15 cellular contexts compared by ENCODE assay signal in genomic region chr3:14122301-14122700, GRCh38. TPM values are rescaled to one million over a fixed set of nuclear protein-coding genes. Genes with fewer than 3 reads are reported as not detected.
A peak's percentile ranks its signal among the peaks of the same experiment; 100 is the strongest.
DNase-seq lines count a peak whose midpoint lies in the region; ATAC-seq and TF ChIP-seq lines count a peak whose summit lies in the region.
"Had no signal": no experiment of that assay in that cellular context is flagged by ENCODE, and none has a peak within 500 bp of the region (broad histone marks: within the 10 kb centered on the region; RNA-seq: fewer than 3 reads in every experiment).

No MANE protein-coding gene starts in this region.

- peaks cover 21% of the 10 kb centered on the region; the same call in 1 of the 2 replicates for H3K79me2 ChIP-seq in OCI-LY1 (ENCODE audit: insufficient read depth, low read length)
- H3K79me2 ChIP-seq in mammary epithelial cell (ENCODE audit: insufficient read depth, low read length): peaks cover 81% of the 10 kb centered on the region

- H3K4me3 ChIP-seq in OCI-LY1 (ENCODE audit: low read depth, low read length, poor library complexity, severe bottlenecking): peak overlapping the region; percentile 82
- H3K4me3 ChIP-seq in mammary epithelial cell (replicated peaks in 1 of 3; ENCODE audit: insufficient read depth in 1 of 3, low read depth in 2 of 3, low read length in 3 of 3): no peak overlapping the region
- H3K4me3 ChIP-seq in mesenchymal stem cell (ENCODE audit: insufficient read depth in 1 of 2, low read depth in 1 of 2, low read length in 2 of 2): no peak overlapping the region
- H3K4me3 ChIP-seq: coronary artery, upper lobe of right lung had no signal

- H3K18ac ChIP-seq in mesenchymal stem cell (ENCODE audit: low read depth in 1 of 2, low read length in 2 of 2): no peak overlapping the region

- H2BK120ac ChIP-seq in mesenchymal stem cell (ENCODE audit: low read depth, low read length): no peak overlapping the region

- in situ Hi-C loops in mammary epithelial cell (cut with MboI; ENCODE audit: low sequenced_read_pairs in 2 of 2): no loop called here

- peaks cover 40% of the 10 kb centered on the region; the same call in 1 of the 2 replicates for H3K36me3 ChIP-seq in OCI-LY1 (ENCODE audit: insufficient read depth, low read length)
- peaks cover 13% of the 10 kb centered on the region for H3K36me3 ChIP-seq in mammary epithelial cell (ENCODE audit: insufficient read depth, low read length)
- peaks cover 2 to 33% of the 10 kb centered on the region in 2 experiments for H3K36me3 ChIP-seq in mesenchymal stem cell (ENCODE audit: control insufficient read depth in 1 of 2, insufficient read depth in 2 of 2, low read depth in 1 of 2, low read length in 2 of 2)

- H3K4me2 ChIP-seq in OCI-LY1 (ENCODE audit: low read length) (peak overlapping the region; percentile 92), mammary epithelial cell (ENCODE audit: insufficient read depth, low read depth, low read length) (peak overlapping the region; percentile 92), mesenchymal stem cell (ENCODE audit: low read length, poor library complexity, severe bottlenecking) (no peak overlapping the region)

- peaks cover 47% of the 10 kb centered on the region for H3K4me1 Mint-ChIP-seq in activated CD8-positive, alpha-beta memory T cell treated with anti-CD3 and anti-CD28 coated beads, Interleukin-2, amount 10 ng/mL, durations not matched to agents 7 days and 5 days
- peaks cover 19% of the 10 kb centered on the region for H3K4me1 Mint-ChIP-seq in progenitor cell of endocrine pancreas (ENCODE audit: low read depth)

- H3K23ac ChIP-seq in mesenchymal stem cell (ENCODE audit: low read length in 2 of 2): no peak overlapping the region

- WGBS in mammary epithelial cell (ENCODE audit: low coverage, missing lambda C conversion rate): 80% methylated on average over 3 of the region's 3 CpGs
- 97% methylated on average over 3 of the region's 3 CpGs for WGBS in mesenchymal stem cell

- dilution Hi-C loops in mammary epithelial cell (cut with HindIII; ENCODE audit: low sequenced_read_pairs): no loop called here

- H3K4me3 Mint-ChIP-seq in activated CD8-positive, alpha-beta memory T cell treated with anti-CD3 and anti-CD28 coated beads, Interleukin-2, amount 10 ng/mL, durations not matched to agents 7 days and 5 days: peak overlapping the region; percentile 37
- peak overlapping the region; percentile 92 for H3K4me3 Mint-ChIP-seq in progenitor cell of endocrine pancreas (ENCODE audit: low read depth)

- peaks cover 15% of the 10 kb centered on the region for H3K36me3 Mint-ChIP-seq in activated CD8-positive, alpha-beta memory T cell treated with anti-CD3 and anti-CD28 coated beads, Interleukin-2, amount 10 ng/mL, durations not matched to agents 7 days and 5 days
- peaks cover 13% of the 10 kb centered on the region for H3K36me3 Mint-ChIP-seq in progenitor cell of endocrine pancreas (ENCODE audit: insufficient read depth)

- no peak overlapping the region for H3K4ac ChIP-seq in mesenchymal stem cell (ENCODE audit: low read depth in 1 of 2, low read length in 2 of 2)

- H4K91ac ChIP-seq in mesenchymal stem cell (ENCODE audit: low read length): no peak overlapping the region

- H3K4me1 ChIP-seq in OCI-LY1 (ENCODE audit: insufficient read depth, low read length, severe bottlenecking): peaks cover 33% of the 10 kb centered on the region
- H3K4me1 ChIP-seq in mammary epithelial cell (ENCODE audit: insufficient read depth, low read length): peaks cover 27% of the 10 kb centered on the region
- peaks cover 21% of the 10 kb centered on the region for H3K4me1 ChIP-seq in mesenchymal stem cell (ENCODE audit: control insufficient read depth, insufficient read depth, low read depth, low read length)

- intact Hi-C loops in mammary epithelial cell (cut with micrococcal nuclease): loop anchor here (10.0 kb wide), 1 partner anchor 468 kb away; no protein-coding TSS in a partner anchor

- H3K27me3 Mint-ChIP-seq in activated CD8-positive, alpha-beta memory T cell treated with anti-CD3 and anti-CD28 coated beads, Interleukin-2, amount 10 ng/mL, durations not matched to agents 7 days and 5 days: no peaks in the 10 kb centered on the region
- H3K27me3 Mint-ChIP-seq in progenitor cell of endocrine pancreas: no peaks in the 10 kb centered on the region

- H2AFZ ChIP-seq in OCI-LY1 (ENCODE audit: low read length) (no peak overlapping the region), mammary epithelial cell (ENCODE audit: low read depth, low read length) (no peak overlapping the region), mesenchymal stem cell (ENCODE audit: low read depth, low read length) (no peak overlapping the region)

- peaks cover 38% of the 10 kb centered on the region for H3K79me1 ChIP-seq in mesenchymal stem cell (replicated peaks; ENCODE audit: low read length, poor library complexity, severe bottlenecking)

- no peaks in the 10 kb centered on the region for H3F3A ChIP-seq in OCI-LY1 (ENCODE audit: insufficient read depth, low read length)

- no peak overlapping the region for H3K14ac ChIP-seq in mesenchymal stem cell (ENCODE audit: low read length in 2 of 2)

- peak overlapping the region; percentile 89 for H3K27ac Mint-ChIP-seq in activated CD8-positive, alpha-beta memory T cell treated with anti-CD3 and anti-CD28 coated beads, Interleukin-2, amount 10 ng/mL, durations not matched to agents 7 days and 5 days
- H3K27ac Mint-ChIP-seq in progenitor cell of endocrine pancreas: no peak overlapping the region

- peak; percentile 34 for DNase-seq in activated CD8-positive, alpha-beta memory T cell treated with anti-CD3 and anti-CD28 coated beads, Interleukin-2, amount 10 ng/mL, durations not matched to agents 7 days and 5 days
- no peak for DNase-seq in activated CD8-positive, alpha-beta memory T cell treated with anti-CD3 and anti-CD28 coated beads, Interleukin-2, amount 50 U/mL, for 48 hours
- peak; percentile 50 for DNase-seq in mammary epithelial cell
- no peak for DNase-seq in progenitor cell of endocrine pancreas (ENCODE audit: low spot score, unreplicated experiment)
- DNase-seq in DMS53 (lab: John Stamatoyannopoulos, UW): no peak
- no peak for DNase-seq in mesenchymal stem cell
- DNase-seq in NCI-H1417 (lab: John Stamatoyannopoulos, UW): no peak
- DNase-seq: foreskin fibroblast, GDM1, NCI-H1048, SHP77 treated with DMSO at 0.1 percent for 48 hours, small intestine, upper lobe of right lung had no signal

- no peaks in the 10 kb centered on the region for H3K9me3 ChIP-seq in OCI-LY1 (ENCODE audit: low read length)
- no peaks in the 10 kb centered on the region for H3K9me3 ChIP-seq in mammary epithelial cell (replicated peaks; ENCODE audit: insufficient read depth, low read length)
- H3K9me3 ChIP-seq in mesenchymal stem cell (ENCODE audit: control insufficient read depth, low read length): no peaks in the 10 kb centered on the region
- H3K9me3 ChIP-seq: upper lobe of right lung had no signal

- no peaks in the 10 kb centered on the region for H3K9me3 Mint-ChIP-seq in activated CD8-positive, alpha-beta memory T cell treated with anti-CD3 and anti-CD28 coated beads, Interleukin-2, amount 10 ng/mL, durations not matched to agents 7 days and 5 days (ENCODE audit: low read depth)
- no peaks in the 10 kb centered on the region for H3K9me3 Mint-ChIP-seq in progenitor cell of endocrine pancreas (ENCODE audit: low read depth)

- no peak overlapping the region for H2AK5ac ChIP-seq in mesenchymal stem cell (ENCODE audit: low read length, severe bottlenecking)

- no peak overlapping the region for H4K8ac ChIP-seq in mesenchymal stem cell (ENCODE audit: low read length)

- H4K20me1 ChIP-seq in OCI-LY1 (ENCODE audit: insufficient read depth, low read length) (no peaks in the 10 kb centered on the region), mammary epithelial cell (ENCODE audit: insufficient read depth, low read length) (no peaks in the 10 kb centered on the region)

- TF ChIP-seq CTCF in OCI-LY1 (IDR thresholded peaks at IDR 0.05; ENCODE audit: low read length) (no peak), mammary epithelial cell (conservative IDR thresholded peaks at IDR 0.05 in 1 of 2, IDR thresholded peaks at IDR 0.05 in 1 of 2; ENCODE audit: extremely low read depth in 1 of 2, insufficient read depth in 1 of 2, low read depth in 1 of 2, low read length in 2 of 2) (no peak), progenitor cell of endocrine pancreas (IDR thresholded peaks at IDR 0.05; ENCODE audit: unreplicated experiment) (no peak)

- H3K27ac ChIP-seq in OCI-LY1 (ENCODE audit: low read depth, low read length, poor library complexity, severe bottlenecking) (peak overlapping the region; percentile 69), mammary epithelial cell (ENCODE audit: insufficient read depth, low read depth, low read length) (no peak overlapping the region), mesenchymal stem cell (ENCODE audit: low read length, poor library complexity, severe bottlenecking) (no peak overlapping the region)
- H3K27ac ChIP-seq: coronary artery, upper lobe of right lung had no signal

- H3K9ac ChIP-seq in OCI-LY1 (ENCODE audit: low read length) (peak overlapping the region; percentile 93; the same call in 1 of the 2 replicates), mammary epithelial cell (ENCODE audit: insufficient read depth, low read length) (no peak overlapping the region), mesenchymal stem cell (ENCODE audit: low read length) (no peak overlapping the region)

- CTCF ChIA-PET in activated CD8-positive, alpha-beta memory T cell treated with anti-CD3 and anti-CD28 coated beads, Interleukin-2, amount 10 ng/mL, durations not matched to agents 7 days and 5 days (lab: Charles Lee): interaction anchor here (1.1 to 1.5 kb wide), 3 partner anchors 21 to 226 kb away, joined by 3 to 4 read pairs (median 3); no protein-coding TSS in a partner anchor
- CTCF ChIA-PET in mammary epithelial cell (lab: Charles Lee; ENCODE audit: low non-redundant PET): no interaction called here

- no peak overlapping the region for H2BK12ac ChIP-seq in mesenchymal stem cell (ENCODE audit: low read length in 2 of 2)

- no peak overlapping the region for H2BK15ac ChIP-seq in mesenchymal stem cell (ENCODE audit: low read depth, poor library complexity, severe bottlenecking)

- BruUV-seq in mammary epithelial cell (replicated peaks; lab: Mats Ljungman, UMichigan): no TSS peak

- no peak overlapping the region for H2BK5ac ChIP-seq in mesenchymal stem cell (ENCODE audit: low read depth, low read length, poor library complexity, severe bottlenecking)

- no peaks in the 10 kb centered on the region for H3K9me2 ChIP-seq in OCI-LY1 (ENCODE audit: low read depth, low read length)

- H3K27me3 ChIP-seq in OCI-LY1 (ENCODE audit: insufficient read depth, low read length) (no peaks in the 10 kb centered on the region), mammary epithelial cell (ENCODE audit: insufficient read depth, low read length) (no peaks in the 10 kb centered on the region), mesenchymal stem cell (ENCODE audit: control insufficient read depth in 1 of 2, insufficient read depth in 1 of 2, low read length in 2 of 2) (no peaks in the 10 kb centered on the region)
- H3K27me3 ChIP-seq: upper lobe of right lung had no signal

- ATAC-seq in activated CD8-positive, alpha-beta memory T cell treated with anti-CD3 and anti-CD28 coated beads, Interleukin-2, amount 10 ng/mL, durations not matched to agents 7 days and 5 days: no peak
- ATAC-seq: upper lobe of right lung had no signal

RNA-seq across cellular contexts. Expression of gene CHCHD4, which starts 2.4 kb away (rescaled TPM):
- 10 to 100 TPM; 15.2 to 19.7 TPM for total RNA-seq in activated CD8-positive, alpha-beta memory T cell treated with anti-CD3 and anti-CD28 coated beads, Interleukin-2, amount 10 ng/mL, durations not matched to agents 7 days and 5 days
- total RNA-seq in mammary epithelial cell (10 to 100 TPM in 1 of 2 donors, 1 to 10 TPM in 1; 7.2 to 22.9 TPM), progenitor cell of endocrine pancreas (10.8 and 12.7 TPM in 2 replicates)
- 22.9 TPM for polyA plus RNA-seq in mammary epithelial cell
- 13.1 TPM for polyA minus RNA-seq in mammary epithelial cell
- 8.1 TPM for polyA plus RNA-seq in mesenchymal stem cell (2013, experiment 1 of 2)
- polyA plus RNA-seq in mesenchymal stem cell (2013, experiment 2 of 2): 8.2 TPM

RNA-seq across cellular contexts. Expression of gene TMEM43, which starts 2.6 kb away (rescaled TPM):
- total RNA-seq in activated CD8-positive, alpha-beta memory T cell treated with anti-CD3 and anti-CD28 coated beads, Interleukin-2, amount 10 ng/mL, durations not matched to agents 7 days and 5 days: 10 to 100 TPM; 27.6 to 31.8 TPM
- total RNA-seq in mammary epithelial cell (100 to 1,000 TPM in 1 of 2 donors, 10 to 100 TPM in 1; 85.2 to 143 TPM), progenitor cell of endocrine pancreas (38.2 and 40.0 TPM in 2 replicates)
- 91.5 TPM for polyA plus RNA-seq in mammary epithelial cell
- polyA minus RNA-seq in mammary epithelial cell: 127 TPM
- 59.7 TPM for polyA plus RNA-seq in mesenchymal stem cell (2013, experiment 1 of 2)
- 60.6 TPM for polyA plus RNA-seq in mesenchymal stem cell (2013, experiment 2 of 2)

RNA-seq across cellular contexts. Expression of gene XPC, which starts 56.1 kb away (rescaled TPM):
- total RNA-seq in activated CD8-positive, alpha-beta memory T cell treated with anti-CD3 and anti-CD28 coated beads, Interleukin-2, amount 10 ng/mL, durations not matched to agents 7 days and 5 days: 10 to 100 TPM; 36.0 to 39.5 TPM
- total RNA-seq in mammary epithelial cell: 10 to 100 TPM; 42.5 to 68.2 TPM
- 19.4 TPM for polyA plus RNA-seq in mammary epithelial cell
- 47.5 TPM for polyA minus RNA-seq in mammary epithelial cell
- 40.1 and 43.0 TPM in 2 replicates for total RNA-seq in progenitor cell of endocrine pancreas
- 16.7 TPM for polyA plus RNA-seq in mesenchymal stem cell (2013, experiment 1 of 2)
- polyA plus RNA-seq in mesenchymal stem cell (2013, experiment 2 of 2): 16.5 TPM

RNA-seq across cellular contexts. Expression of gene LSM3, which starts 56.3 kb away (rescaled TPM):
- total RNA-seq in activated CD8-positive, alpha-beta memory T cell treated with anti-CD3 and anti-CD28 coated beads, Interleukin-2, amount 10 ng/mL, durations not matched to agents 7 days and 5 days: 10 to 100 TPM; 16.5 to 18.9 TPM
- 10 to 100 TPM in 1 of 2 donors, 1 to 10 TPM in 1; 5.0 to 11.7 TPM for total RNA-seq in mammary epithelial cell
- polyA plus RNA-seq in mammary epithelial cell: 7.7 TPM
- 0.31 TPM for polyA minus RNA-seq in mammary epithelial cell
- 13.2 and 13.4 TPM in 2 replicates for total RNA-seq in progenitor cell of endocrine pancreas
- polyA plus RNA-seq in mesenchymal stem cell (2013, experiment 1 of 2): 14.3 TPM
- 14.7 TPM for polyA plus RNA-seq in mesenchymal stem cell (2013, experiment 2 of 2)

Comparison
In these comparisons a context has a peak if more than half of its experiments do, and no peak if none do; other contexts are left out.
1. DNase-seq: peak in activated CD8-positive, alpha-beta memory T cell treated with anti-CD3 and anti-CD28 coated beads, Interleukin-2, amount 10 ng/mL, durations not matched to agents 7 days and 5 days (single experiment) and mammary epithelial cell (single experiment); none in activated CD8-positive, alpha-beta memory T cell treated with anti-CD3 and anti-CD28 coated beads, Interleukin-2, amount 50 U/mL, for 48 hours (single experiment), progenitor cell of endocrine pancreas (single experiment), DMS53 (single experiment), mesenchymal stem cell (single experiment) and NCI-H1417 (0 of 3).